11 cellular contexts compared by ENCODE assay signal in the genomic region with DNA sequence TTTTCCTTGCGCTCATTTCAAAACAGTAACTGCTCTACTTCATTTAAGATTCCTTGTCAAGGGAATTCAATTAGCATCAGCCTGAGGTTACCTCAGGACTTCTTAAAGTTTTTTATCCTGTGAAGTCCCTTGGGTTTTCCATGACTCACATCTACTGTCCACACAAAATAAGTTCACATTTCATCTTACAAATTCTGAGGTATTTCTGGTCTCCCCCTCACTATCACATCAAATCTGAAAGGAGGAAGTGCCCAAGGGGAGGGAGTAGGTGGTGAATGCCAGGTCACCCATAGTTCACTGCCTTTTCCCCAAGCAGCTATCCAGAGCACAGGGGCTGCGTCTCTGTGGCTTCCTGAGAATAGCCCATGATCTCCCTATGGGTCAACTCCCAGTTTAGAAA.
A peak's percentile ranks its signal among the peaks of the same experiment; 100 is the strongest.
DNase-seq lines count a peak whose midpoint lies in the region; ATAC-seq and TF ChIP-seq lines count a peak whose summit lies in the region.
"Had no signal": no experiment of that assay in that cellular context is flagged by ENCODE, and none has a peak within 500 bp of the region (broad histone marks: within the 10 kb centered on the region; RNA-seq: fewer than 3 reads in every experiment).

No MANE protein-coding gene starts in this region.

- ATAC-seq in GM19452 (IDR thresholded peaks at IDR 0.05; ENCODE audit: unreplicated experiment) (peak; percentile 67), GM19023 (IDR thresholded peaks at IDR 0.05; ENCODE audit: unreplicated experiment) (no peak)
- ATAC-seq: Panc1 had no signal

- DNase-seq in HT1080 (ENCODE audit: low read depth) (peak; percentile 84), fibroblast of lung (ENCODE audit: low read depth in 2 of 2) (peak; percentile 42 to 98), pons (ENCODE audit: low spot score) (no peak), NCI-H1930 (lab: John Stamatoyannopoulos, UW) (no peak)
- no peak for DNase-seq in central memory CD4-positive, alpha-beta T cell
- DNase-seq: activated T-cell treated with anti-CD3 and anti-CD28 coated beads, Interleukin-2, amount 50 U/mL, for 24 hours had no signal

- no peaks in the 10 kb centered on the region for H3K9me3 ChIP-seq in fibroblast of lung (ENCODE audit: control insufficient read depth, insufficient read depth, low read depth, low read length)

- H3K4me2 ChIP-seq in fibroblast of lung (ENCODE audit: extremely low read depth, insufficient read depth, low read length): peak overlapping the region; percentile 35

- no peak for TF ChIP-seq CTCF in fibroblast of lung (conservative IDR thresholded peaks at IDR 0.05 in 1 of 2, IDR thresholded peaks at IDR 0.05 in 1 of 2; ENCODE audit: low read depth in 1 of 2, low read length in 2 of 2)

- H3K79me2 ChIP-seq in ACC112 (ENCODE audit: control insufficient read depth, insufficient read depth, low read length, unreplicated experiment) (no peaks in the 10 kb centered on the region), fibroblast of lung (ENCODE audit: control insufficient read depth, insufficient read depth, low read length) (no peaks in the 10 kb centered on the region)

- H2AFZ ChIP-seq in ACC112 (ENCODE audit: low read length, unreplicated experiment) (no peak overlapping the region), fibroblast of lung (ENCODE audit: low read length) (no peak overlapping the region)

- H3K27ac ChIP-seq in ACC112 (ENCODE audit: low read depth, low read length) (peak overlapping the region; percentile 89), fibroblast of lung (ENCODE audit: insufficient read depth, low read length) (peak overlapping the region; percentile 17)
- H3K27ac ChIP-seq: C4-2B had no signal

- H3K27me3 ChIP-seq in ACC112 (ENCODE audit: insufficient read depth, low read length) (no peaks in the 10 kb centered on the region), fibroblast of lung (ENCODE audit: control insufficient read depth, insufficient read depth, low read length) (no peaks in the 10 kb centered on the region)

- H3K4me3 ChIP-seq in ACC112 (ENCODE audit: low read depth, low read length) (peak overlapping the region; percentile 2; the same call in 1 of the 2 replicates), fibroblast of lung (replicated peaks in 1 of 4; ENCODE audit: control extremely low read depth in 1 of 4, insufficient read depth in 1 of 4, low read depth in 3 of 4, low read length in 4 of 4) (no peak overlapping the region)

- no peaks in the 10 kb centered on the region for H3K36me3 ChIP-seq in ACC112 (ENCODE audit: insufficient read depth, low read length)
- no peaks in the 10 kb centered on the region for H3K36me3 ChIP-seq in fibroblast of lung (ENCODE audit: control insufficient read depth, insufficient read depth, low read length)

- no peaks in the 10 kb centered on the region for H4K20me1 ChIP-seq in fibroblast of lung (ENCODE audit: control insufficient read depth, extremely low read depth, insufficient read depth, low read length)

- H3K9ac ChIP-seq in fibroblast of lung (ENCODE audit: insufficient read depth, low read length): no peak overlapping the region

- H3K4me1 ChIP-seq in ACC112 (ENCODE audit: control insufficient read depth, insufficient read depth, low read length, unreplicated experiment) (peaks cover 27% of the 10 kb centered on the region), fibroblast of lung (ENCODE audit: control insufficient read depth, extremely low read depth, insufficient read depth, low read length) (peaks cover 5% of the 10 kb centered on the region)

Comparison
In these comparisons a context has a peak if more than half of its experiments do, and no peak if none do; other contexts are left out.
1. DNase-seq: peak in HT1080 (single experiment) and fibroblast of lung (2 of 2); none in pons (single experiment), NCI-H1930 (0 of 2) and central memory CD4-positive, alpha-beta T cell (single experiment).